8 cellular contexts compared by ENCODE assay signal in the genomic region with DNA sequence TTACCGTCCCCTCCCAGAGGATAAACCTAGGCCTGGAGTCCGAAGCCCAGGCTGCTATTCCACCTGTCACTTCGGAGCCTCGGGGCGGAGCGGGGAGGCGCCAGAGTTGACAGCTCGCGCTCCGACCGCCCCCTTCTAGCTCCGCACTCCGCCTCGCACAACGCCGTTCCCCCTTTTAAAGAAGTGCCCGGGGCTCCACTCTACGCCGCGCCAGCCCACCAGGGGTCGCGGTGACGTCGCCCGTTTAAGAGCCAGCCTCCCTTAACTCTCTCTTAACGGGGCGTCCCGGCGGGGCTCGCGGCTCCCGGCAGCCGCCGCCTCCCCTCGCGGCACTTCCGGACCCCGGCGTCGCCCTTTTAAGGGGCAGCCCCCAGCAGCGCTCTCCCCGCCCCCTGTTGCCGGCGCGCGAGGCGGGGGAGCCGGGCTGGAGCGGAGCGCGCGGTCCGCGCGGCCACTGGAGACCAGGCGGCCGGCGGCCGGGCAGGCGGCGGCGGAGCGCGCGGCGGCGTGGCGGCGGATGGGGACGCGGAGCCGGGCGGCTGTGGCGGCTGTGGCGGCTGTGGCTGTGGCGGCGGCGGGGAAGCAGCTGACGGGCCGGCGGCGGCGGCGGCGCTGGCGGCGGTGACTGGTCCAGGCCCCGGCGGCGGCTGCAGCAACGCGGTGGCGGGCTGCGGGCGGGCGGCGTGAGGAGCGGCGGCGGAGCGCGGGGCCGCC. TPM values are rescaled to one million over a fixed set of nuclear protein-coding genes. Genes with fewer than 3 reads are reported as not detected.
DNase-seq lines count a peak whose midpoint lies in the region; ATAC-seq and TF ChIP-seq lines count a peak whose summit lies in the region.

TSS of gene INAFM2 (plus strand) at position 454 of the 714 bp plus-strand sequence. CDS start 364 bp downstream, outside the sequence.

- H3K4me3 ChIP-seq in ovary (peak within 1 kb of the TSS; percentile 80), thyroid gland (replicated peaks in 1 of 3) (peak within 1 kb of the TSS; percentile 42 to 64 (median 59))

- peak; percentile 87 for ATAC-seq in HG02610 (IDR thresholded peaks at IDR 0.05; ENCODE audit: unreplicated experiment)
- ATAC-seq in activated naive CD4-positive, alpha-beta T cell treated with anti-CD3 and anti-CD28 coated beads, Interleukin-2, amount 50 U/mL, for 72 hours: peak; percentile 80 to 94

- no peaks in the 10 kb centered on the region for H3K9me3 ChIP-seq in ovary
- no peaks in the 10 kb centered on the region for H3K9me3 ChIP-seq in thyroid gland

- TF ChIP-seq CTCF in ovary (IDR thresholded peaks at IDR 0.05): peak; percentile 70 to 86 (median 70)
- TF ChIP-seq CTCF in thyroid gland (IDR thresholded peaks at IDR 0.05): peak; percentile 52 to 87 (median 62)

- H3K4me1 ChIP-seq in ovary (ENCODE audit: insufficient read depth): peaks cover 7% of the 10 kb centered on the region
- H3K4me1 ChIP-seq in thyroid gland: peaks cover 44 to 47% of the 10 kb centered on the region in 2 donors

- H3K27ac ChIP-seq in ovary: peak within 1 kb of the TSS; percentile 37 to 72
- H3K27ac ChIP-seq in thyroid gland: peak within 1 kb of the TSS; percentile 56 to 99 (median 99)

- no peak within 1 kb of the TSS for H3K27ac Mint-ChIP-seq in activated naive CD4-positive, alpha-beta T cell treated with anti-CD3 and anti-CD28 coated beads, Interleukin-2, amount 50 U/mL, for 72 hours

- WGBS in ovary, 3 donors: 0 to 1% (median 1%) methylated on average over 77 to 101 of the region's 103 CpGs
- 0% methylated on average over 33 of the region's 103 CpGs for WGBS in thyroid gland, 2 donors

- TF ChIP-seq EP300 in ovary (IDR thresholded peaks at IDR 0.05): no peak

- TF ChIP-seq POLR2A in GM10847 (IDR thresholded peaks at IDR 0.05; ENCODE audit: extremely low read depth, insufficient read length) (peak; percentile 20), ovary (IDR thresholded peaks at IDR 0.05) (no peak), thyroid gland (IDR thresholded peaks at IDR 0.05) (peak; percentile 84 to 98)

- H3K27me3 ChIP-seq in ovary: no peaks in the 10 kb centered on the region
- H3K27me3 ChIP-seq in thyroid gland: no peaks in the 10 kb centered on the region

- H3K36me3 ChIP-seq in ovary (no peaks in the 10 kb centered on the region), thyroid gland (no peaks in the 10 kb centered on the region)

- H3K9me3 Mint-ChIP-seq in activated naive CD4-positive, alpha-beta T cell treated with anti-CD3 and anti-CD28 coated beads, Interleukin-2, amount 50 U/mL, for 72 hours: no peaks in the 10 kb centered on the region

- intact Hi-C loops in head of caudate nucleus (cut with DNase I) (no loop called here), ovary (cut with DNase I) (loop anchor here in 1 of 4 donors (5.0 kb wide), 1 partner anchor 34 kb away; the partner anchor contains the start of gene DISP2), thyroid gland (cut with DNase I) (loop anchor here (5.0 kb wide), 2 partner anchors 36 to 44 kb away; no protein-coding TSS in a partner anchor)

- peaks cover 5 to 6% of the 10 kb centered on the region in 2 donors for H3K36me3 Mint-ChIP-seq in activated naive CD4-positive, alpha-beta T cell treated with anti-CD3 and anti-CD28 coated beads, Interleukin-2, amount 50 U/mL, for 72 hours

- peak; percentile 68 for DNase-seq in NCI-H1092 (lab: John Stamatoyannopoulos, UW)
- DNase-seq in SKM-1 (lab: John Stamatoyannopoulos, UW; ENCODE audit: unreplicated experiment): peak; percentile 85
- peak; percentile 79 to 88 for DNase-seq in activated naive CD4-positive, alpha-beta T cell treated with anti-CD3 and anti-CD28 coated beads, Interleukin-2, amount 50 U/mL, for 72 hours (ENCODE audit: low spot score in 2 of 2)
- peak; percentile 72 to 96 (median 88) for DNase-seq in head of caudate nucleus
- DNase-seq in ovary: peak; percentile 85 to 95 (median 91)
- DNase-seq in thyroid gland: peak; percentile 96 to 97

RNA-seq across cellular contexts. Expression of gene INAFM2, which starts in this region (rescaled TPM):
- total RNA-seq in activated naive CD4-positive, alpha-beta T cell treated with anti-CD3 and anti-CD28 coated beads, Interleukin-2, amount 50 U/mL, for 72 hours: 10 to 100 TPM in 1 of 2 donors, 1 to 10 TPM in 1; 5.8 to 14.2 TPM
- total RNA-seq in ovary (10 to 100 TPM in 6 of 7 donors, 1 to 10 TPM in 1; 8.1 to 50.6 (median 30.6) TPM), thyroid gland (10 to 100 TPM; 47.5 to 86.9 (median 63.8) TPM)
- 10 to 100 TPM in 1 of 2 donors, 1 to 10 TPM in 1; 7.4 to 31.2 TPM for polyA plus RNA-seq in ovary

Comparison
In these comparisons a context has a peak if more than half of its experiments do, and no peak if none do; other contexts are left out.
1. Peak in every context shown above with its lines: DNase-seq, ATAC-seq, H3K4me3 ChIP-seq and H3K27ac ChIP-seq.